1 cellular context compared by ENCODE assay signal in the genomic region with DNA sequence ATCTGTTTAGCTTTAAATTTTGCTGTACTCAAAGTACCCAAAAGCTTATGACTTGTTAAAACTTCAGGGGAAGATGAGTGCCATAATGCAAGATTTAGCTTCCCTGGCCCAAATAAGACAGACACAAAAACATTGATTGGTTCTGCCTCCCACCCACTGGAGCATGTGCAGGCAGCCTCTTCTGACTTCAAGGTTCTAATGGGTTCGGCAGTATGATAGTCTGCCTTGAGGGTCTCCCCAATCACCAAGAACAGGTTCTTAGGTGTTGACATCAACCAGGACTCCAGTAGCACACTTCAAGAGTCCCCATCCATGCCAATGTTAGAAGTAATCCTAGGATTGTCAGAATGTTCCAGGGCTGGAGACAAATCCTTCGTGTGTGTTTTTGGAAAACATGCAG.
TF ChIP-seq lines count a peak whose summit lies in the region.

No MANE protein-coding gene starts in this region.

TF ChIP-seq in SK-N-SH treated with all-trans-retinoic acid at 6 μM for 48 hours, 23 proteins besides CTCF, POLR2A, EP300 and RAD21 (continued from another document):
- TF ChIP-seq, protein P1, sequence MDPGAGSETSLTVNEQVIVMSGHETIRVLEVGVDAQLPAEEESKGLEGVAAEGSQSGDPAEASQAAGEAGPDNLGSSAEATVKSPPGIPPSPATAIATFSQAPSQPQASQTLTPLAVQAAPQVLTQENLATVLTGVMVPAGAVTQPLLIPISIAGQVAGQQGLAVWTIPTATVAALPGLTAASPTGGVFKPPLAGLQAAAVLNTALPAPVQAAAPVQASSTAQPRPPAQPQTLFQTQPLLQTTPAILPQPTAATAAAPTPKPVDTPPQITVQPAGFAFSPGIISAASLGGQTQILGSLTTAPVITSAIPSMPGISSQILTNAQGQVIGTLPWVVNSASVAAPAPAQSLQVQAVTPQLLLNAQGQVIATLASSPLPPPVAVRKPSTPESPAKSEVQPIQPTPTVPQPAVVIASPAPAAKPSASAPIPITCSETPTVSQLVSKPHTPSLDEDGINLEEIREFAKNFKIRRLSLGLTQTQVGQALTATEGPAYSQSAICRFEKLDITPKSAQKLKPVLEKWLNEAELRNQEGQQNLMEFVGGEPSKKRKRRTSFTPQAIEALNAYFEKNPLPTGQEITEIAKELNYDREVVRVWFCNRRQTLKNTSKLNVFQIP (CRISPR knock-in tag; IDR thresholded peaks at IDR 0.05; ENCODE audit: borderline replicate concordance, low read depth), result no peak; the same call in 1 of the 2 replicates
